Comparison of ENCODE assay signal across 24 cellular contexts in the genomic region with DNA sequence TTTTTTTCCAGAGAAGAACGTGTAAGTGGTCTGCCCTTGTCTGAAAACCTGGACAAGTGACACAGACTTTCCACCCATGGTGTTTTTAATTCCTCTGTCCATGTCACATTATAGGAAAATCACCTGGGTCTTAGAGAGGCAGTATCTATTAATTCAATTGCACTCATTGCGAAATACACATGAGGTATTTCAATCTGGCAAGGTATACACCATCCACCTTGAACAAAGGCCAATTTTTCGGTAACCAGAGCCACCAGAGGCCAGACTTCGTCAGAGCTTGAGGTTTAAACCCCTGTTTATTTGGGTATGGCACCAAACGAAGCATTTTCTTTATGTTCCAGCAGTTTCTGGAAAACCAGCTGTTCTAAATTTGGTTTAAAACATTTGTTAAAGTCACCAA.
DNase-seq lines count a peak whose midpoint lies in the region; ATAC-seq, FAIRE-seq and TF ChIP-seq lines count a peak whose summit lies in the region.
"Had no signal": no experiment of that assay in that cellular context is flagged by ENCODE, and none has a peak within 500 bp of the region (broad histone marks: within the 10 kb centered on the region; RNA-seq: fewer than 3 reads in every experiment).

No MANE protein-coding gene starts in this region.

- no peaks in the 10 kb centered on the region for H3K36me3 ChIP-seq in heart right ventricle
- H3K36me3 ChIP-seq in prostate gland = no peaks in the 10 kb centered on the region
- H3K36me3 ChIP-seq: Peyer's patch had no signal

- DNase-seq in Right ventricle myocardium superior (no peak), right cardiac atrium (no peak), heart right ventricle (no peak), prostate gland (ENCODE audit: low spot score) (peak; percentile 48), SW480 (ENCODE audit: low spot score) (no peak), RCC 7860 (ENCODE audit: low spot score) (no peak), amniotic stem cell (lab: John Stamatoyannopoulos, UW) (no peak)
- DNase-seq: activated CD4-positive, alpha-beta T cell treated with anti-CD3 and anti-CD28 coated beads for 36 hours; activated CD8-positive, alpha-beta memory T cell treated with anti-CD3 and anti-CD28 coated beads for 24 hours; activated naive CD4-positive, alpha-beta T cell treated with anti-CD3 and anti-CD28 coated beads for 36 hours; activated T-cell treated with anti-CD3 and anti-CD28 coated beads, Interleukin-2, amount 50 U/mL, for 24 hours; amygdala; C1 segment of cervical spinal cord; dorsolateral prefrontal cortex; foreskin fibroblast; HCEC 1CT; NCI-H2081; NCI-H446 treated with DMSO at 0.1 percent for 48 hours; nucleus accumbens; Peyer's patch had no signal

- ATAC-seq in Right ventricle myocardium superior (ENCODE audit: poor library complexity) = peak; percentile 52
- no peak for ATAC-seq in right cardiac atrium
- peak in 5 of 8 donors; percentile 8 to 46 (median 26) for ATAC-seq in heart right ventricle
- no peak for ATAC-seq in HG03460 (IDR thresholded peaks at IDR 0.05; ENCODE audit: unreplicated experiment)
- ATAC-seq: activated CD4-positive, alpha-beta T cell treated with anti-CD3 and anti-CD28 coated beads for 36 hours had no signal

- WGBS in right cardiac atrium = 38% methylated on average over 5 of the region's 5 CpGs
- WGBS in heart right ventricle, 2 donors = 38% methylated on average over 5 of the region's 5 CpGs
- 32% methylated on average over 5 of the region's 5 CpGs for WGBS in prostate gland

- no peak overlapping the region for H3K27ac ChIP-seq in right cardiac atrium (ENCODE audit: low read length)
- peak overlapping the region in 9 of 10 donors; percentile 32 to 76 (median 65) for H3K27ac ChIP-seq in heart right ventricle
- H3K27ac ChIP-seq in prostate gland = peak overlapping the region in 1 of 2 donors; percentile 26
- H3K27ac ChIP-seq: dorsolateral prefrontal cortex had no signal

- TF ChIP-seq CTCF in heart right ventricle (IDR thresholded peaks at IDR 0.05) (no peak), prostate gland (IDR thresholded peaks at IDR 0.05) (no peak)

- intact Hi-C loops in Right ventricle myocardium superior (cut with DNase I) = no loop called here
- intact Hi-C loops in right cardiac atrium (cut with DNase I) = no loop called here
- intact Hi-C loops in heart right ventricle (cut with DNase I) = loop anchor here in 2 of 10 donors (5.0 to 10.0 kb wide), 2 partner anchors 95 to 1027 kb away; no protein-coding TSS in a partner anchor
- intact Hi-C loops in prostate gland (cut with DNase I) = loop anchor here (10.0 kb wide), 1 partner anchor 167 kb away; no protein-coding TSS in a partner anchor

- TF ChIP-seq POLR2A in prostate gland (IDR thresholded peaks at IDR 0.05) = no peak

- no peak overlapping the region for H3K4me3 ChIP-seq in right cardiac atrium (ENCODE audit: low read length)
- no peak overlapping the region for H3K4me3 ChIP-seq in heart right ventricle
- H3K4me3 ChIP-seq in prostate gland = no peak overlapping the region
- H3K4me3 ChIP-seq: dorsolateral prefrontal cortex, Peyer's patch had no signal

- H3K27me3 ChIP-seq in right cardiac atrium (ENCODE audit: control insufficient read depth, insufficient read depth) (no peaks in the 10 kb centered on the region), heart right ventricle (peaks cover 0 to 14% (median 0%) of the 10 kb centered on the region in 7 donors), prostate gland (replicated peaks; ENCODE audit: insufficient read depth) (no peaks in the 10 kb centered on the region)
- H3K27me3 ChIP-seq: Peyer's patch had no signal

- no peak for FAIRE-seq in RCC 7860 (lab: Jason Lieb, UNC)
- FAIRE-seq: G401.6, islet of Langerhans, urothelium cell line had no signal

- H3K4me1 ChIP-seq in right cardiac atrium (ENCODE audit: control insufficient read depth, insufficient read depth, low read length) = no peaks in the 10 kb centered on the region
- peaks cover 0 to 40% (median 11%) of the 10 kb centered on the region in 9 donors for H3K4me1 ChIP-seq in heart right ventricle
- no peaks in the 10 kb centered on the region for H3K4me1 ChIP-seq in prostate gland (replicated peaks)
- H3K4me1 ChIP-seq: Peyer's patch had no signal

- H3K9me3 ChIP-seq in right cardiac atrium (ENCODE audit: control insufficient read depth, low read length) (no peaks in the 10 kb centered on the region), heart right ventricle (no peaks in the 10 kb centered on the region), prostate gland (no peaks in the 10 kb centered on the region)
- H3K9me3 ChIP-seq: Peyer's patch had no signal

Comparison
In these comparisons a context has a peak if more than half of its experiments do, and no peak if none do; other contexts are left out.
1. ATAC-seq: peak in Right ventricle myocardium superior (single experiment) and heart right ventricle (5 of 8); none in right cardiac atrium (0 of 2) and HG03460 (single experiment).